Comparison of ENCODE assay signal across 18 cellular contexts in the genomic region with DNA sequence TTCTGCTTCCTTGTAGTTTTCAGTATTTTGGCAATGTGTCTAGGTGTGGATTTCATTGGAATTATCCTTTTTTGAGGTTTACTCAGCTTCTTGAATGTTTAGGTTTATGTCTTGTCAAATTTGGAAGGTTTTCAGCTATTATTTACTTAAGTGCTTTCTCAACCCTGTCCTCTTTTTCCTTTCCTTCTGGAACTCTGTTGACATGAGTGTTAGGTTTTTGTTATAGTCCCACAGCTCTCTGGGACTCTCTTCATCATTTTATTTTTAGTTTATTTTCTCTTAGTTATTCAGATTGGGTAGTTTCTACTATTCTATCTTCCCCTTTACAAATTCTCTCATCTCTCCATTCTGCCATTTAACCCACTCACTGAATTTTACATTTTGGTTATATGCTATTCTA.
"Had no signal": no experiment of that assay in that cellular context is flagged by ENCODE, and none has a peak within 500 bp of the region (broad histone marks: within the 10 kb centered on the region; RNA-seq: fewer than 3 reads in every experiment).

No MANE protein-coding gene starts in this region.

- DNase-seq: activated CD4-positive, alpha-beta T cell treated with anti-CD3 and anti-CD28 coated beads, Interleukin-2, amount 50 U/mL, for 4 hours; activated gamma-delta T cell treated with Interleukin-2 at 50 U/mL for 16 hours; activated naive CD8-positive, alpha-beta T cell treated with anti-CD3 and anti-CD28 coated beads, Interleukin-2, amount 10 ng/mL, durations not matched to agents 7 days and 5 days; activated T-cell treated with anti-CD3 and anti-CD28 coated beads, Interleukin-2, amount 50 U/mL, for 48 hours; anterior cingulate cortex; brain microvascular endothelial cell; central memory CD4-positive, alpha-beta T cell; cortex of kidney; psoas muscle; right cardiac atrium; SJCRH30; stimulated activated CD4-positive, alpha-beta T cell treated with anti-CD3 and anti-CD28 coated beads, Interleukin-4, amount 100 ng/mL, for 1 hour; stomach; T-helper 2 cell; trophoblast cell had no signal

- H3K27me3 Mint-ChIP-seq: activated naive CD8-positive, alpha-beta T cell treated with anti-CD3 and anti-CD28 coated beads, Interleukin-2, amount 10 ng/mL, durations not matched to agents 7 days and 5 days; memory B cell had no signal

- H3K36me3 ChIP-seq: brain microvascular endothelial cell had no signal

- H3K9me3 Mint-ChIP-seq: activated naive CD8-positive, alpha-beta T cell treated with anti-CD3 and anti-CD28 coated beads, Interleukin-2, amount 10 ng/mL, durations not matched to agents 7 days and 5 days; memory B cell had no signal

- H3K27ac ChIP-seq: brain microvascular endothelial cell, psoas muscle, SJCRH30, stomach had no signal

- H3K4me3 ChIP-seq: psoas muscle, SJCRH30, smooth muscle cell, stomach had no signal

- H3K4me3 Mint-ChIP-seq: activated naive CD8-positive, alpha-beta T cell treated with anti-CD3 and anti-CD28 coated beads, Interleukin-2, amount 10 ng/mL, durations not matched to agents 7 days and 5 days; memory B cell had no signal

- ATAC-seq: esophagus mucosa, psoas muscle, right cardiac atrium had no signal

- H3K27ac Mint-ChIP-seq: activated naive CD8-positive, alpha-beta T cell treated with anti-CD3 and anti-CD28 coated beads, Interleukin-2, amount 10 ng/mL, durations not matched to agents 7 days and 5 days; memory B cell had no signal

- H3K4me1 ChIP-seq: SJCRH30, stomach had no signal

- H3K27me3 ChIP-seq: brain microvascular endothelial cell, SJCRH30, stomach had no signal

- H3K9me3 ChIP-seq: psoas muscle, SJCRH30, stomach had no signal

- H3K4me1 Mint-ChIP-seq: activated naive CD8-positive, alpha-beta T cell treated with anti-CD3 and anti-CD28 coated beads, Interleukin-2, amount 10 ng/mL, durations not matched to agents 7 days and 5 days; memory B cell had no signal
